Comparison of ENCODE assay signal across 1 cellular context in the genomic region with DNA sequence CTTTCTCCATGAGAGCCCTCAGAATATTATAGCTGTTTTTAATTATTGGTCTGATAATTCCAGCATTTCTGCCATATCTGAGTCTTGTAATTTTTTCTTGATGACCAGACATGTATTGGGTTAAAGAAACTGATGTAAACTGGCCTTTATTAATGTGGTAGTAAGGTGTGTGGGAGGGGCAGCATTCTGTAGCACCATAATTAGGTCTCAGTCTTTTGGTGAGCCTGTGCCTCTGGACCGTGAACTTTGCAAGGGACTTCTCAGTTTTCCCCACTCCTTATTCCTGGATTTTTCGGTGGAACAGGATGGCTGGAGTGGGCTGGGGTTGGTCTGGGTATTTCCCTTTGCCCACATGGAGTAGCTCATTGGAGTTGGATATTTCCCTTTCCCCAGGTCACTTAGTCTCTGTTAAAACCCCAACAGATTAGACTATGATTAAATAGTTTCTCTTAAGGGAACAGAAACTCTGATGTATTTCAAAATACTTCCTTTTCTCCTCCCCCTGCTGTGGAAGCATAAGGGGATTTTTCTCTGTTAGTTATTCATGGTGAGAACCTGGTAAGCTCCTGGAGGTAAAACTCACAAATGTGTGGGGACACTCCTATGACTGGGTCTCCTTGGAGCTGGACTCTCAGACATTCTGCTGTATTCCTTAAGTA.
TF ChIP-seq lines count a peak whose summit lies in the region.

No MANE protein-coding gene starts in this region.

TF ChIP-seq in IMR-90, 13 proteins besides CTCF, POLR2A, EP300 and RAD21 (continued from another document):
- TF ChIP-seq SMC3 (IDR thresholded peaks at IDR 0.05; ENCODE audit: low read depth, low read length) = no peak
- TF ChIP-seq CHD1 (IDR thresholded peaks at IDR 0.05; ENCODE audit: low read depth, low read length) = no peak
- no peak for TF ChIP-seq MAZ (IDR thresholded peaks at IDR 0.05; ENCODE audit: borderline replicate concordance, low read depth, low read length)
- no peak for TF ChIP-seq BHLHE40 (IDR thresholded peaks at IDR 0.05; ENCODE audit: low read depth, low read length)
- TF ChIP-seq, protein P1, sequence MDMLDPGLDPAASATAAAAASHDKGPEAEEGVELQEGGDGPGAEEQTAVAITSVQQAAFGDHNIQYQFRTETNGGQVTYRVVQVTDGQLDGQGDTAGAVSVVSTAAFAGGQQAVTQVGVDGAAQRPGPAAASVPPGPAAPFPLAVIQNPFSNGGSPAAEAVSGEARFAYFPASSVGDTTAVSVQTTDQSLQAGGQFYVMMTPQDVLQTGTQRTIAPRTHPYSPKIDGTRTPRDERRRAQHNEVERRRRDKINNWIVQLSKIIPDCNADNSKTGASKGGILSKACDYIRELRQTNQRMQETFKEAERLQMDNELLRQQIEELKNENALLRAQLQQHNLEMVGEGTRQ (IDR thresholded peaks at IDR 0.05; ENCODE audit: low read depth, low read length) = no peak
- TF ChIP-seq RCOR1 (IDR thresholded peaks at IDR 0.05; ENCODE audit: insufficient replicate concordance, low read length) = no peak
- TF ChIP-seq, protein P2, sequence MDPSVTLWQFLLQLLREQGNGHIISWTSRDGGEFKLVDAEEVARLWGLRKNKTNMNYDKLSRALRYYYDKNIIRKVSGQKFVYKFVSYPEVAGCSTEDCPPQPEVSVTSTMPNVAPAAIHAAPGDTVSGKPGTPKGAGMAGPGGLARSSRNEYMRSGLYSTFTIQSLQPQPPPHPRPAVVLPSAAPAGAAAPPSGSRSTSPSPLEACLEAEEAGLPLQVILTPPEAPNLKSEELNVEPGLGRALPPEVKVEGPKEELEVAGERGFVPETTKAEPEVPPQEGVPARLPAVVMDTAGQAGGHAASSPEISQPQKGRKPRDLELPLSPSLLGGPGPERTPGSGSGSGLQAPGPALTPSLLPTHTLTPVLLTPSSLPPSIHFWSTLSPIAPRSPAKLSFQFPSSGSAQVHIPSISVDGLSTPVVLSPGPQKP (IDR thresholded peaks at IDR 0.05; ENCODE audit: borderline replicate concordance, low read depth, low read length) = no peak
- TF ChIP-seq MAFK (IDR thresholded peaks at IDR 0.05; ENCODE audit: low read depth, low read length) = no peak
- TF ChIP-seq MXI1 (IDR thresholded peaks at IDR 0.05; ENCODE audit: borderline replicate concordance, low read depth, low read length) = no peak
- no peak for TF ChIP-seq NFE2L2 (IDR thresholded peaks at IDR 0.05; ENCODE audit: low read depth, low read length)
- TF ChIP-seq RFX5 (IDR thresholded peaks at IDR 0.05; ENCODE audit: low read depth, low read length) = no peak
- no peak for TF ChIP-seq CEBPB (IDR thresholded peaks at IDR 0.05; ENCODE audit: low read depth, low read length)
